ENCODE assay signal across 19 cellular contexts in genomic region chr4:22345678-22346077, GRCh38.
DNase-seq lines count a peak whose midpoint lies in the region; ATAC-seq and TF ChIP-seq lines count a peak whose summit lies in the region.
"Had no signal": no experiment of that assay in that cellular context is flagged by ENCODE, and none has a peak within 500 bp of the region (broad histone marks: within the 10 kb centered on the region; RNA-seq: fewer than 3 reads in every experiment).

No MANE protein-coding gene starts in this region.

- intact Hi-C loops in heart left ventricle (cut with DNase I) (no loop called here), right cardiac atrium (cut with DNase I) (no loop called here), testis (cut with DNase I; ENCODE audit: low total_unique reads) (no loop called here), transverse colon (cut with DNase I; ENCODE audit: low total_unique reads) (no loop called here)

- H3K27ac ChIP-seq in heart left ventricle, result peak overlapping the region in 2 of 12 donors; percentile 8 to 28
- no peak overlapping the region for H3K27ac ChIP-seq in right atrium auricular region
- H3K27ac ChIP-seq in SJCRH30, result peak overlapping the region; percentile 75
- no peak overlapping the region for H3K27ac ChIP-seq in right cardiac atrium (ENCODE audit: low read length)
- no peak overlapping the region for H3K27ac ChIP-seq in testis
- H3K27ac ChIP-seq in transverse colon, result no peak overlapping the region
- H3K27ac ChIP-seq: C4-2B, KMS-11, Peyer's patch had no signal

- H3K4me1 ChIP-seq in heart left ventricle (no peaks in the 10 kb centered on the region), right atrium auricular region (no peaks in the 10 kb centered on the region), SJCRH30 (peaks cover 19% of the 10 kb centered on the region), right cardiac atrium (ENCODE audit: control insufficient read depth, insufficient read depth, low read length) (no peaks in the 10 kb centered on the region), testis (no peaks in the 10 kb centered on the region), transverse colon (no peaks in the 10 kb centered on the region)
- H3K4me1 ChIP-seq: Peyer's patch had no signal

- H3K36me3 ChIP-seq in heart left ventricle (no peaks in the 10 kb centered on the region), right atrium auricular region (no peaks in the 10 kb centered on the region), SJCRH30 (no peaks in the 10 kb centered on the region; the same call in 1 of the 2 replicates), testis (ENCODE audit: low read depth, missing control alignments) (no peaks in the 10 kb centered on the region), transverse colon (no peaks in the 10 kb centered on the region)
- H3K36me3 ChIP-seq: Peyer's patch had no signal

- H3K4me3 ChIP-seq in heart left ventricle, result no peak overlapping the region
- no peak overlapping the region for H3K4me3 ChIP-seq in right atrium auricular region
- H3K4me3 ChIP-seq in SJCRH30, result peak overlapping the region; percentile 7; the same call in 1 of the 2 replicates
- H3K4me3 ChIP-seq in right cardiac atrium (ENCODE audit: low read length), result no peak overlapping the region
- H3K4me3 ChIP-seq in testis, result no peak overlapping the region
- H3K4me3 ChIP-seq in transverse colon, result no peak overlapping the region
- H3K4me3 ChIP-seq: Peyer's patch had no signal

- DNase-seq in heart left ventricle (no peak), right atrium auricular region (ENCODE audit: low spot score) (no peak), SJCRH30 (peak; percentile 83 to 96), right cardiac atrium (no peak), testis (peak; percentile 66), transverse colon (no peak), NCI-H2171 (lab: John Stamatoyannopoulos, UW) (no peak), NCI-H524 (lab: John Stamatoyannopoulos, UW) (no peak)
- DNase-seq: ACHN; DMS79; NCI-H1694; NCI-H2081 treated with DMSO at 0.1 percent for 48 hours; NCI-H345; NCI-H526 treated with DMSO at 0.1 percent for 48 hours; NK-92 treated with Interleukin-12 subunit alpha and Interleukin-12 subunit beta, amount 100 ng/mL, for 24 hours; Peyer's patch; SK-N-SH had no signal

- TF ChIP-seq POLR2A in heart left ventricle (IDR thresholded peaks at IDR 0.05) (no peak), testis (IDR thresholded peaks at IDR 0.05) (no peak), transverse colon (IDR thresholded peaks at IDR 0.05) (no peak)

- ATAC-seq in heart left ventricle (peak in 3 of 4 donors; percentile 63 to 76 (median 65)), right cardiac atrium (peak; percentile 81 to 95)

- in situ Hi-C loops in transverse colon (cut with MboI; ENCODE audit: low pct_ligation_motif_present in 1 of 4, low pct_unique_long_range_greater_than_20kb in 1 of 4, low sequenced_read_pairs in 3 of 4), result no loop called here

- no peak for TF ChIP-seq CTCF in heart left ventricle (IDR thresholded peaks at IDR 0.05)
- no peak for TF ChIP-seq CTCF in right atrium auricular region (IDR thresholded peaks at IDR 0.05)
- TF ChIP-seq CTCF in testis (IDR thresholded peaks at IDR 0.05), result no peak
- TF ChIP-seq CTCF in transverse colon (IDR thresholded peaks at IDR 0.05), result no peak

- H3K27me3 ChIP-seq in heart left ventricle, result no peaks in the 10 kb centered on the region
- H3K27me3 ChIP-seq in right atrium auricular region, result no peaks in the 10 kb centered on the region
- H3K27me3 ChIP-seq in SJCRH30, result no peaks in the 10 kb centered on the region
- H3K27me3 ChIP-seq in right cardiac atrium (ENCODE audit: control insufficient read depth, insufficient read depth), result no peaks in the 10 kb centered on the region
- H3K27me3 ChIP-seq in testis, result no peaks in the 10 kb centered on the region
- H3K27me3 ChIP-seq in transverse colon, result no peaks in the 10 kb centered on the region
- H3K27me3 ChIP-seq: Peyer's patch had no signal

- WGBS in heart left ventricle, 4 donors, result 71 to 88% (median 83%) methylated on average over 1 of the region's 1 CpG
- 56% methylated on average over 1 of the region's 1 CpG for WGBS in right cardiac atrium
- WGBS in testis, 2 donors, result 72 to 83% methylated on average over 1 of the region's 1 CpG
- WGBS in transverse colon (ENCODE audit: low coverage in 1 of 2), 2 donors, result 88 to 100% methylated on average over 1 of the region's 1 CpG

- peaks cover 0 to 6% (median 0%) of the 10 kb centered on the region in 12 donors for H3K9me3 ChIP-seq in heart left ventricle
- no peaks in the 10 kb centered on the region for H3K9me3 ChIP-seq in right atrium auricular region
- H3K9me3 ChIP-seq in SJCRH30 (replicated peaks), result no peaks in the 10 kb centered on the region
- H3K9me3 ChIP-seq in right cardiac atrium (ENCODE audit: control insufficient read depth, low read length), result no peaks in the 10 kb centered on the region
- H3K9me3 ChIP-seq in testis, result no peaks in the 10 kb centered on the region
- no peaks in the 10 kb centered on the region for H3K9me3 ChIP-seq in transverse colon
- H3K9me3 ChIP-seq: Peyer's patch, SK-N-SH had no signal

- no peak for TF ChIP-seq EP300 in transverse colon (IDR thresholded peaks at IDR 0.05; ENCODE audit: low read depth)

Comparison
In these comparisons a context has a peak if more than half of its experiments do, and no peak if none do; other contexts are left out.
1. DNase-seq: peak in SJCRH30 (2 of 2) and testis (single experiment); none in heart left ventricle (0 of 5), right atrium auricular region (single experiment), right cardiac atrium (0 of 3), transverse colon (single experiment), NCI-H2171 (single experiment) and NCI-H524 (0 of 2).